ENCODE assay signal across 15 cellular contexts in the genomic region with DNA sequence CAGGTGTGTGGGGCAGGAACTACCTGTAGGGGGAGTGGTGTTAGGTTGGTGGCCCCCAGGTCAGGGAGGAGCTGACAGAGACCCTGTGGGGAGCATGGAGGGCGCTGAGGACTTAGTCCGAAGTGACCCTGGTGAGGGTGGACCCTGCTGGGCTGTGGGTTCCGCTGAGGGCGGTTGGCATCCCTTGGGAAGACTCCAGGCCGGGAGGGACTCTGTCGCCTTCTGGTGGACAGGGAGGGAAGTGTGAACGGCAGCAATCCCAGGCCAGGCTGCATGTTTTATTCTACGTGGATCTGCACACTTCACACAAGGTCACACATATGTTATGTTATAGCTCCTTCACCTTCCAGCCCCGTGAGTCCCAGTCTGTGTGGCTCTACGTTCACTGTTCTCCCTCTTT. TPM values are rescaled to one million over a fixed set of nuclear protein-coding genes. Genes with fewer than 3 reads are reported as not detected.
DNase-seq lines count a peak whose midpoint lies in the region; ATAC-seq, FAIRE-seq and TF ChIP-seq lines count a peak whose summit lies in the region.
"Not testable (repeated sequence)": the region's sequence is repeated elsewhere in the genome, so short reads cannot be mapped to it uniquely, and the experiment has no call there.
"Had no signal": no experiment of that assay in that cellular context is flagged by ENCODE, and none has a peak within 500 bp of the region (broad histone marks: within the 10 kb centered on the region; RNA-seq: fewer than 3 reads in every experiment).

No MANE protein-coding gene starts in this region.

- in situ Hi-C loops in GM12878 (cut with MboI), result not testable (repeated sequence)

- not testable (repeated sequence) for H3K79me2 ChIP-seq in OCI-LY7 (ENCODE audit: insufficient read depth, low read depth, low read length); GM12878 (ENCODE audit: control insufficient read depth, insufficient read depth, low read length)

- TF ChIP-seq RAD21 in GM12878 (IDR thresholded peaks at IDR 0.05; ENCODE audit: insufficient read depth, low read depth, low read length), result not testable (repeated sequence)

- WGBS in GM12878 (ENCODE audit: insufficient coverage, insufficient replicate concordance, low lambda C conversion rate, missing lambda C conversion rate), result 20% methylated on average over 8 of the region's 10 CpGs

- RAD21 ChIA-PET in GM12878 (lab: Charles Lee; ENCODE audit: unreplicated experiment), result not testable (repeated sequence)

- H3K9ac ChIP-seq in BLaER1 treated with 17β-estradiol and CSF1 and Interleukin-3, amounts not matched to agents 10 nM and 100 nM; GM12878 (ENCODE audit: control insufficient read depth, insufficient read depth, low read length): not testable (repeated sequence)

- POLR2A ChIA-PET in OCI-LY7 (lab: Charles Lee); GM12878 (lab: Charles Lee): not testable (repeated sequence)

- CTCF ChIA-PET in OCI-LY7 (lab: Charles Lee; ENCODE audit: unreplicated experiment); GM12878 (lab: Yijun Ruan, JAX): not testable (repeated sequence)

- peak overlapping the region in 6 of 11 experiments; percentile 31 to 64 (median 48); a peak in 8 of 22 replicates for H3K4me2 ChIP-seq in BLaER1 treated with 17β-estradiol and CSF1 and Interleukin-3, amounts not matched to agents 10 nM and 100 nM
- H3K4me2 ChIP-seq in OCI-LY7 (ENCODE audit: low read length); GM12878 (ENCODE audit: control insufficient read depth, insufficient read depth): not testable (repeated sequence)

- H3K36me3 ChIP-seq in BLaER1 treated with 17β-estradiol and CSF1 and Interleukin-3, amounts not matched to agents 10 nM and 100 nM; GM06990 (ENCODE audit: control insufficient read depth, insufficient read depth, low read length); OCI-LY7 (ENCODE audit: insufficient read depth, low read length); GM12878 (ENCODE audit: control insufficient read depth in 2 of 2, insufficient read depth in 2 of 2, low read length in 1 of 2): not testable (repeated sequence)

- H3K9me3 ChIP-seq in BLaER1 treated with 17β-estradiol and CSF1 and Interleukin-3, amounts not matched to agents 10 nM and 100 nM (replicated peaks in 1 of 11); OCI-LY7 (ENCODE audit: low read length); GM12878 (replicated peaks; ENCODE audit: control insufficient read depth, insufficient read depth, low read length): not testable (repeated sequence)

- H3K27ac ChIP-seq in BLaER1 treated with 17β-estradiol and CSF1 and Interleukin-3, amounts not matched to agents 10 nM and 100 nM; OCI-LY7 (ENCODE audit: low read depth, low read length, poor library complexity, severe bottlenecking); GM12878 (ENCODE audit: control insufficient read depth, insufficient read depth): not testable (repeated sequence)

- DNase-seq in GM06990 (ENCODE audit: extremely low read depth, insufficient read length); HTR-8/SVneo (ENCODE audit: insufficient read length, low spot score); OCI-LY7 (ENCODE audit: low spot score); GM12878 (ENCODE audit: low read depth, low spot score): not testable (repeated sequence)
- peak; percentile 22 for DNase-seq in epithelial cell of esophagus (ENCODE audit: low read depth)
- DNase-seq in iris pigment epithelial cell (ENCODE audit: low read depth), result peak; percentile 3

- H4K20me1 ChIP-seq in BLaER1 treated with 17β-estradiol and CSF1 and Interleukin-3, amounts not matched to agents 10 nM and 100 nM; OCI-LY7 (ENCODE audit: insufficient read depth, low read length); GM12878 (ENCODE audit: control insufficient read depth, insufficient read depth): not testable (repeated sequence)

- TF ChIP-seq POLR2A in GM12878 (IDR thresholded peaks at IDR 0.05; ENCODE audit: low read depth, low read length), result not testable (repeated sequence)

- intact Hi-C loops in OCI-LY7 (cut with micrococcal nuclease; ENCODE audit: unreplicated experiment); GM12878 (cut with micrococcal nuclease; ENCODE audit: unreplicated experiment): not testable (repeated sequence)

- peak; percentile 69 for FAIRE-seq in HTR-8/SVneo (lab: Jason Lieb, UNC)
- FAIRE-seq in GM12878 (lab: Jason Lieb, UNC), result not testable (repeated sequence)

- not testable (repeated sequence) for H2AFZ ChIP-seq in OCI-LY7 (ENCODE audit: low read length); GM12878 (ENCODE audit: control insufficient read depth, low read depth, low read length)

- H3K27me3 ChIP-seq in BLaER1 treated with 17β-estradiol and CSF1 and Interleukin-3, amounts not matched to agents 10 nM and 100 nM; GM06990 (replicated peaks; ENCODE audit: control insufficient read depth, insufficient read depth, low read length); GM12878 (replicated peaks in 1 of 2; ENCODE audit: control insufficient read depth in 2 of 2, insufficient read depth in 2 of 2, low read length in 1 of 2): not testable (repeated sequence)

- H3K9me2 ChIP-seq in OCI-LY7 (ENCODE audit: insufficient read depth, low read length), result not testable (repeated sequence)

- ATAC-seq in GM12878, result not testable (repeated sequence)

- not testable (repeated sequence) for TF ChIP-seq EP300 in GM12878 (IDR thresholded peaks at IDR 0.05; ENCODE audit: borderline replicate concordance in 1 of 2, control insufficient read depth in 1 of 2, low read depth in 2 of 2, low read length in 2 of 2)

- BruUV-seq in OCI-LY7 (replicated peaks; lab: Mats Ljungman, UMichigan); GM12878 (replicated peaks; lab: Mats Ljungman, UMichigan): not testable (repeated sequence)

- SMC1A ChIA-PET in GM12878 (lab: Charles Lee; ENCODE audit: uncharacterized antibody, unreplicated experiment), result not testable (repeated sequence)

- TF ChIP-seq CTCF in GM06990 (IDR thresholded peaks at IDR 0.05; ENCODE audit: insufficient read depth, low read length, poor library complexity, severe bottlenecking) (peak; percentile 35), OCI-LY7 (conservative IDR thresholded peaks at IDR 0.05; ENCODE audit: low read length) (peak; percentile 63), GM12878 (IDR thresholded peaks at IDR 0.05 in 2 of 3, conservative IDR thresholded peaks at IDR 0.05 in 1 of 3; ENCODE audit: control insufficient read depth in 2 of 3, extremely low read depth in 1 of 3, insufficient read depth in 1 of 3, low read depth in 3 of 3, low read length in 3 of 3) (0 out of 6 replicates have a peak, but pooled peaks of 2 of the 3 experiments have one; percentile 1 to 9), epithelial cell of esophagus (IDR thresholded peaks at IDR 0.05; ENCODE audit: insufficient read depth, low read depth, low read length, missing control alignments) (peak; percentile 56)

- peaks cover 0 to 25% (median 20%) of the 10 kb centered on the region in 10 experiments; a peak in 15 of 20 replicates for H3K4me1 ChIP-seq in BLaER1 treated with 17β-estradiol and CSF1 and Interleukin-3, amounts not matched to agents 10 nM and 100 nM
- not testable (repeated sequence) for H3K4me1 ChIP-seq in OCI-LY7 (ENCODE audit: insufficient read depth, low read length, poor library complexity, severe bottlenecking); GM12878 (ENCODE audit: control insufficient read depth, insufficient read depth, low read length)

- not testable (repeated sequence) for H3K4me3 ChIP-seq in BLaER1 treated with 17β-estradiol and CSF1 and Interleukin-3, amounts not matched to agents 10 nM and 100 nM; GM06990 (replicated peaks; ENCODE audit: low read depth, low read length); OCI-LY7 (ENCODE audit: low read depth, low read length, poor library complexity, severe bottlenecking); GM12878; epithelial cell of esophagus (ENCODE audit: low read length)

RNA-seq across cellular contexts. Expression of a gene that starts 1.7 kb away (rescaled TPM):
- total RNA-seq in OCI-LY7 (2014; rRNA removed; shearing (Covaris generic)), result not detected in 2 replicates
- total RNA-seq in OCI-LY7 (2022) (not detected in 2 replicates), GM12878 (2014; rRNA removed) (not detected in 2 replicates), GM12878 (2014; rRNA removed; fragmentation: Illumina TruSeq; extraction: Trizol) (not detected in 2 replicates), GM12878 (2021) (not detected in 2 replicates)
- total RNA-seq in GM12878 (2013; cell fraction: nucleolus; rRNA removed), result not detected in 2 replicates
- polyA plus RNA-seq in GM12878 (2011; ENCODE audit: low read depth), result not detected
- polyA plus RNA-seq in GM12878 (2011; rRNA removed) (not detected in 2 replicates), GM12878 (2014; fragmentation: Illumina TruSeq; extraction: Trizol) (not detected in 2 replicates), GM12878 (2014; fragmentation: Nextera tagmentation; extraction: Ambion mirVana) (not detected), GM12878 (2014; rRNA removed) (not detected in 2 replicates), GM12878 (2016; fragmentation: Nextera tagmentation; extraction: Ambion mirVana) (not detected)
- polyA plus RNA-seq in GM12878 (2011; cell fraction: cytosol; rRNA removed), result not detected in 2 replicates
- not detected in 2 replicates for polyA plus RNA-seq in GM12878 (2011; cell fraction: nucleus; rRNA removed)
- not detected in 2 replicates for polyA plus RNA-seq in GM12878 (2012)
- not detected in 2 replicates for polyA minus RNA-seq in GM12878 (2011; rRNA and poly(A)+ RNA removed)
- polyA minus RNA-seq in GM12878 (2011; cell fraction: cytosol; rRNA and poly(A)+ RNA removed), result not detected in 2 replicates
- polyA minus RNA-seq in GM12878 (2011; cell fraction: nucleus; rRNA and poly(A)+ RNA removed), result not detected in 2 replicates
- total RNA-seq: activated CD4-positive, alpha-beta T cell treated with anti-CD3 and anti-CD28 coated beads, Interleukin-2, amount 10 ng/mL, durations not matched to agents 7 days and 5 days; H4; heart left ventricle; HT1080; prostate gland; T-helper 2 cell treated with Interferon-gamma antibody and Interleukin-4, amounts not matched to agents 100 ng/mL and 5 ng/mL, for 36 hours; vagina had no signal
- polyA plus RNA-seq: adipose tissue, heart left ventricle had no signal

RNA-seq across cellular contexts. Expression of a gene that starts 54.5 kb away (rescaled TPM):
- not detected in 2 replicates for total RNA-seq in OCI-LY7 (2014; rRNA removed; shearing (Covaris generic))
- total RNA-seq in OCI-LY7 (2022) (not detected in 2 replicates), GM12878 (2014; rRNA removed) (not detected in 2 replicates), GM12878 (2014; rRNA removed; fragmentation: Illumina TruSeq; extraction: Trizol) (not detected in 2 replicates), GM12878 (2021) (not detected in 2 replicates)
- total RNA-seq in GM12878 (2013; cell fraction: nucleolus; rRNA removed), result not detected in 2 replicates
- not detected for polyA plus RNA-seq in GM12878 (2011; ENCODE audit: low read depth)
- polyA plus RNA-seq in GM12878 (2011; rRNA removed) (not detected in 2 replicates), GM12878 (2014; fragmentation: Illumina TruSeq; extraction: Trizol) (not detected in 2 replicates), GM12878 (2014; fragmentation: Nextera tagmentation; extraction: Ambion mirVana) (not detected), GM12878 (2014; rRNA removed) (not detected in 2 replicates), GM12878 (2016; fragmentation: Nextera tagmentation; extraction: Ambion mirVana) (not detected)
- not detected in 2 replicates for polyA plus RNA-seq in GM12878 (2011; cell fraction: cytosol; rRNA removed)
- not detected in 2 replicates for polyA plus RNA-seq in GM12878 (2011; cell fraction: nucleus; rRNA removed)
- polyA plus RNA-seq in GM12878 (2012), result not detected in 2 replicates
- not detected in 2 replicates for polyA minus RNA-seq in GM12878 (2011; rRNA and poly(A)+ RNA removed)
- polyA minus RNA-seq in GM12878 (2011; cell fraction: cytosol; rRNA and poly(A)+ RNA removed), result not detected in 2 replicates
- polyA minus RNA-seq in GM12878 (2011; cell fraction: nucleus; rRNA and poly(A)+ RNA removed), result not detected in 2 replicates
- total RNA-seq: activated CD4-positive, alpha-beta T cell treated with anti-CD3 and anti-CD28 coated beads, Interleukin-2, amount 10 ng/mL, durations not matched to agents 7 days and 5 days; H4; heart left ventricle; HT1080; prostate gland; T-helper 2 cell treated with Interferon-gamma antibody and Interleukin-4, amounts not matched to agents 100 ng/mL and 5 ng/mL, for 36 hours; vagina had no signal
- polyA plus RNA-seq: adipose tissue, heart left ventricle had no signal

Comparison
In these comparisons a context has a peak if more than half of its experiments do, and no peak if none do; other contexts are left out.
1. CTCF ChIP-seq: peak in every context shown above with its lines; median percentile 63 in OCI-LY7; 56 in epithelial cell of esophagus; 35 in GM06990; 5 in GM12878.